9 cellular contexts compared by ENCODE assay signal in the genomic region with DNA sequence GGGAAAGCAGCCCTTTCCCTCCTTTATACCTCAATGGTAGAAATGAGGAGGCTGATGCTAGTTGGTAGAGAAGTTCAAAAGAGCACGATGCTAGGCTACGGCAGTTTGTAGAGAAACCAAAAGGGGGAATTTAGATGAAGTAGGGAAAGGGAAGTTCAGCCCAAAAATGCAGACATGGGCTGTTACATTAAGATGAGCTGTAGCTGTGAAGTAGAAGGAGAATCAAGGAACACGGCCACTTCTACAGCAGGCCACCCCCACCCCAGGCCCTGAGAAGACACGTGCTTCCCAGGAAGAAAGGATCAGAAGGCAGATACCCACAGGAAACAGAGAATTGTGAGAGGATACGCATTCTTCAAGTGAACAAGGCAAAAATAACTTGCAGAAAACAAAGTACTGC. TPM values are rescaled to one million over a fixed set of nuclear protein-coding genes. Genes with fewer than 3 reads are reported as not detected.
DNase-seq lines count a peak whose midpoint lies in the region; ATAC-seq and TF ChIP-seq lines count a peak whose summit lies in the region.
"Had no signal": no experiment of that assay in that cellular context is flagged by ENCODE, and none has a peak within 500 bp of the region (broad histone marks: within the 10 kb centered on the region; RNA-seq: fewer than 3 reads in every experiment).

No MANE protein-coding gene starts in this region.

- CTCF ChIA-PET in CD4-positive, alpha-beta T cell (lab: Charles Lee), result interaction anchor here (0.8 to 3.2 kb wide), 14 partner anchors 9 to 294 kb away, joined by 3 to 45 read pairs (median 6); a partner anchor contains a TSS

- no peak for DNase-seq in CD4-positive, alpha-beta T cell
- peak; percentile 55 to 60 for DNase-seq in NOMO-1 (lab: John Stamatoyannopoulos, UW; ENCODE audit: unreplicated experiment in 2 of 2)
- no peak for DNase-seq in dorsolateral prefrontal cortex
- no peak for DNase-seq in NCI-H1930 (lab: John Stamatoyannopoulos, UW)
- DNase-seq in SW 1271 (lab: John Stamatoyannopoulos, UW), result no peak
- DNase-seq in DMS153 (lab: John Stamatoyannopoulos, UW), result no peak

- POLR2A ChIA-PET in CD4-positive, alpha-beta T cell (lab: Charles Lee), result interaction anchor here (0.8 to 5.3 kb wide), 11 partner anchors 54 to 295 kb away, joined by 3 to 94 read pairs (median 9); a partner anchor contains a TSS

- no peaks in the 10 kb centered on the region for H3K27me3 Mint-ChIP-seq in CD4-positive, alpha-beta T cell

- no peak for ATAC-seq in CD4-positive, alpha-beta T cell (ENCODE audit: poor library complexity)
- no peak for ATAC-seq in GM21723 (IDR thresholded peaks at IDR 0.05; ENCODE audit: unreplicated experiment)

- H3K27ac Mint-ChIP-seq in CD4-positive, alpha-beta T cell, result peak overlapping the region; percentile 96

- intact Hi-C loops in CD4-positive, alpha-beta T cell (cut with DNase I, micrococcal nuclease), result loop anchor here (2.0 to 10.0 kb wide), 3 partner anchors 286 to 1131 kb away; a partner anchor contains a TSS
- intact Hi-C loops in dorsolateral prefrontal cortex (cut with DNase I), result loop anchor here (2.0 to 5.0 kb wide), 3 partner anchors 116 to 286 kb away; a partner anchor contains a TSS

- no peaks in the 10 kb centered on the region for H3K9me3 ChIP-seq in CD4-positive, alpha-beta T cell (ENCODE audit: control insufficient read depth, low read length)
- no peaks in the 10 kb centered on the region for H3K9me3 ChIP-seq in neutrophil

- TF ChIP-seq CTCF in CD4-positive, alpha-beta T cell (IDR thresholded peaks at IDR 0.05), result no peak
- TF ChIP-seq CTCF in dorsolateral prefrontal cortex (IDR thresholded peaks at IDR 0.05 in 54 of 56, conservative IDR thresholded peaks at IDR 0.05 in 2 of 56; ENCODE audit: low read depth in 1 of 56, partially characterized antibody in 56 of 56) (no peak), neutrophil (IDR thresholded peaks at IDR 0.05) (no peak)

- no peak overlapping the region for H3K27ac ChIP-seq in CD4-positive, alpha-beta T cell (ENCODE audit: low read depth, low read length)
- peak overlapping the region in 42 of 59 donors; percentile 6 to 95 (median 86) for H3K27ac ChIP-seq in dorsolateral prefrontal cortex
- H3K27ac ChIP-seq in neutrophil, result peak overlapping the region; percentile 87

- H3K4me1 ChIP-seq in neutrophil (ENCODE audit: control insufficient read depth in 1 of 2, insufficient read depth in 1 of 2, low read depth in 1 of 2, low read length in 1 of 2), result peaks cover 35 to 36% of the 10 kb centered on the region in 2 experiments

- no peaks in the 10 kb centered on the region for H3K36me3 ChIP-seq in neutrophil

- peaks cover 14% of the 10 kb centered on the region for H3K36me3 Mint-ChIP-seq in CD4-positive, alpha-beta T cell (ENCODE audit: low read depth)

- H3K27me3 ChIP-seq in CD4-positive, alpha-beta T cell (ENCODE audit: control insufficient read depth, insufficient read depth, low read length), result no peaks in the 10 kb centered on the region
- peaks cover 0 to 4% (median 0%) of the 10 kb centered on the region in 45 donors for H3K27me3 ChIP-seq in dorsolateral prefrontal cortex
- H3K27me3 ChIP-seq in neutrophil, result no peaks in the 10 kb centered on the region

- H3K4me3 ChIP-seq in dorsolateral prefrontal cortex, result peak overlapping the region in 6 of 59 donors; percentile 62 to 83 (median 76)
- peak overlapping the region; percentile 48 to 84 for H3K4me3 ChIP-seq in neutrophil (ENCODE audit: low read depth in 1 of 2, low read length in 1 of 2)

- peak overlapping the region; percentile 43 for H3K4me3 Mint-ChIP-seq in CD4-positive, alpha-beta T cell

- no peaks in the 10 kb centered on the region for H3K9me3 Mint-ChIP-seq in CD4-positive, alpha-beta T cell
- H3K9me3 Mint-ChIP-seq: HFFc6 had no signal

- peaks cover 48% of the 10 kb centered on the region for H3K4me1 Mint-ChIP-seq in CD4-positive, alpha-beta T cell (ENCODE audit: low read depth)

RNA-seq across cellular contexts. Expression of a gene that starts 2.1 kb away (rescaled TPM):
- 10 to 100 TPM; 29.0 to 31.6 TPM for total RNA-seq in CD4-positive, alpha-beta T cell
- 10 to 100 TPM in 111 of 120 experiments, 1 to 10 TPM in 9; 7.6 to 50.4 (median 14.8) TPM for total RNA-seq in dorsolateral prefrontal cortex

Comparison
In these comparisons a context has a peak if more than half of its experiments do, and no peak if none do; other contexts are left out.
1. DNase-seq: peak in NOMO-1 (2 of 2); none in CD4-positive, alpha-beta T cell (0 of 10), dorsolateral prefrontal cortex (0 of 10), NCI-H1930 (0 of 2), SW 1271 (0 of 2) and DMS153 (single experiment).